ENCODE assay signal across 8 cellular contexts in genomic region chr4:705278-706082, GRCh38. TPM values are rescaled to one million over a fixed set of nuclear protein-coding genes. Genes with fewer than 3 reads are reported as not detected.
DNase-seq lines count a peak whose midpoint lies in the region; ATAC-seq and TF ChIP-seq lines count a peak whose summit lies in the region.

Gene PCGF3 (plus strand): TSS chr4:705832. CDS start chr4:733681, 27,849 bp downstream.

- H4K8ac ChIP-seq in H9 (replicated peaks; ENCODE audit: insufficient read length, low read depth, low read length) = no peak within 1 kb of the TSS

- H3K4me3 Mint-ChIP-seq in H9 (peak within 1 kb of the TSS; percentile 53 to 75), nephron (peak within 1 kb of the TSS; percentile 76 to 83 (median 83))

- no peak within 1 kb of the TSS for H3K4ac ChIP-seq in H9 (ENCODE audit: low read depth, low read length)

- peak; percentile 55 for TF ChIP-seq POLR2A in Raji (IDR thresholded peaks at IDR 0.05; ENCODE audit: insufficient read depth, low read depth, low read length)

- ATAC-seq in stimulated activated naive CD8-positive, alpha-beta T cell treated with anti-CD3 and anti-CD28 coated beads, Interleukin-15, Interleukin-2, amounts not matched to agents 100 U/mL and 50 U/mL, for 24 hours = peak; percentile 98

- H3K9me3 Mint-ChIP-seq in H9 = peaks cover 0 to 7% of the 10 kb centered on the region in 2 experiments; a peak in 2 of 5 replicates
- no peaks in the 10 kb centered on the region for H3K9me3 Mint-ChIP-seq in nephron

- peak; percentile 92 for DNase-seq in ELF-1 (ENCODE audit: low read depth, low spot score)
- peak; percentile 97 for DNase-seq in H9
- peak; percentile 87 for DNase-seq in M059J (ENCODE audit: low read depth)
- peak; percentile 96 for DNase-seq in activated T-helper 9 cell treated with anti-CD3 and anti-CD28 coated beads, Interleukin-2, amount 50 U/mL, for 16 hours (ENCODE audit: low read depth)
- peak; percentile 88 for DNase-seq in fibroblast of peridontal ligament (ENCODE audit: extremely low read depth)
- peak; percentile 99 for DNase-seq in stimulated activated naive CD8-positive, alpha-beta T cell treated with anti-CD3 and anti-CD28 coated beads, Interleukin-15, Interleukin-2, amounts not matched to agents 100 U/mL and 50 U/mL, for 24 hours

- no peak within 1 kb of the TSS for H2AK5ac ChIP-seq in H9 (ENCODE audit: insufficient read length, low read length)

- H3K27me3 Mint-ChIP-seq in H9 (ENCODE audit: low read depth) = peaks cover 24% of the 10 kb centered on the region
- peaks cover 9% of the 10 kb centered on the region for H3K27me3 Mint-ChIP-seq in nephron (ENCODE audit: low read depth)

- H3K4me1 Mint-ChIP-seq in H9 = peaks cover 5 to 6% of the 10 kb centered on the region in 2 experiments; a peak in 3 of 4 replicates
- peaks cover 25% of the 10 kb centered on the region for H3K4me1 Mint-ChIP-seq in nephron

- H2BK15ac ChIP-seq in H9 (ENCODE audit: low read depth, low read length) = no peak within 1 kb of the TSS

- peaks cover 8% of the 10 kb centered on the region for H3K79me1 ChIP-seq in H9 (ENCODE audit: insufficient read depth, low read depth, low read length, poor library complexity, severe bottlenecking)

- H3K36me3 Mint-ChIP-seq in H9 (ENCODE audit: insufficient read depth in 1 of 3, low read depth in 3 of 3) = peaks cover 18 to 21% (median 19%) of the 10 kb centered on the region in 3 experiments; a peak in 6 of 7 replicates
- H3K36me3 Mint-ChIP-seq in nephron (ENCODE audit: low read depth) = peaks cover 21% of the 10 kb centered on the region

- no peak within 1 kb of the TSS for H3K56ac ChIP-seq in H9 (ENCODE audit: insufficient read length, low read depth, low read length)

- no peak within 1 kb of the TSS for H2BK12ac ChIP-seq in H9 (ENCODE audit: insufficient read length, low read depth, low read length)

- WGBS in H9 (ENCODE audit: extremely low coverage, insufficient read length, low lambda C conversion rate) = no CpG with 5 or more reads among the region's 82 CpGs

- H2AFZ ChIP-seq in H9 (ENCODE audit: low read length) = no peak within 1 kb of the TSS

- no peak within 1 kb of the TSS; a peak in 1 of 7 replicates for H3K27ac Mint-ChIP-seq in H9
- peak within 1 kb of the TSS in 1 of 3 experiments; percentile 49 for H3K27ac Mint-ChIP-seq in nephron

- peaks cover 21% of the 10 kb centered on the region; the same call in 1 of the 2 replicates for H3K79me2 ChIP-seq in H9 (ENCODE audit: insufficient read depth, low read length)

- peak within 1 kb of the TSS; percentile 58 for H3K4me2 ChIP-seq in H9 (ENCODE audit: insufficient read depth, insufficient read length, low read length)

- no peak within 1 kb of the TSS for H2BK20ac ChIP-seq in H9 (ENCODE audit: low read depth, low read length, poor library complexity, severe bottlenecking)

- no peaks in the 10 kb centered on the region for H3K9me3 ChIP-seq in H9 (ENCODE audit: control insufficient read depth, low read depth, low read length)

- H4K5ac ChIP-seq in H9 (ENCODE audit: insufficient read length, low read depth, low read length) = no peak within 1 kb of the TSS

- H3K23ac ChIP-seq in H9 (ENCODE audit: insufficient read length, low read depth, low read length) = no peak within 1 kb of the TSS

- no peak within 1 kb of the TSS for H2BK120ac ChIP-seq in H9 (ENCODE audit: low read depth, low read length, poor library complexity, severe bottlenecking)

- no peak within 1 kb of the TSS for H4K91ac ChIP-seq in H9 (ENCODE audit: insufficient read length, low read depth, low read length)

- H3K27ac ChIP-seq in H9 (ENCODE audit: insufficient read length, low read depth, low read length) = no peak within 1 kb of the TSS

- TF ChIP-seq CTCF in H9 (conservative IDR thresholded peaks at IDR 0.05) (no peak), nephron (IDR thresholded peaks at IDR 0.05; ENCODE audit: unreplicated experiment in 3 of 3) (no peak)

- no peak within 1 kb of the TSS for H2BK5ac ChIP-seq in H9 (ENCODE audit: insufficient read length, low read length)

- peak within 1 kb of the TSS; percentile 87 for H3K9ac ChIP-seq in H9 (ENCODE audit: extremely low read depth, insufficient read length, low read length)

- peak within 1 kb of the TSS; percentile 91 for H3K14ac ChIP-seq in H9 (ENCODE audit: insufficient read depth, low read length)

- H3T11ph ChIP-seq in H9 (ENCODE audit: low read length) = no peak within 1 kb of the TSS

- no peaks in the 10 kb centered on the region for H3K4me1 ChIP-seq in H9 (ENCODE audit: insufficient read depth, low read length)

- H3K18ac ChIP-seq in H9 (ENCODE audit: insufficient read length, low read depth, low read length) = peak within 1 kb of the TSS; percentile 56

- H3K23me2 ChIP-seq in H9 (ENCODE audit: insufficient read length, low read depth, low read length, poor library complexity, severe bottlenecking) = peaks cover 3% of the 10 kb centered on the region

- H3K27me3 ChIP-seq in H9 (ENCODE audit: insufficient read depth, low read length) = no peaks in the 10 kb centered on the region; the same call in 1 of the 2 replicates

- H4K20me1 ChIP-seq in H9 (ENCODE audit: control insufficient read depth, insufficient read depth, insufficient read length) = peaks cover 4% of the 10 kb centered on the region

RNA-seq across cellular contexts. Expression of gene PCGF3, which starts in this region (rescaled TPM):
- 42.6 and 43.1 TPM in 2 replicates for total RNA-seq in H9 (2021)
- 25.3 and 33.3 TPM in 2 replicates for total RNA-seq in M059J (2014; rRNA removed; shearing (Covaris generic))
